ENCODE assay signal across 21 cellular contexts in the genomic region with DNA sequence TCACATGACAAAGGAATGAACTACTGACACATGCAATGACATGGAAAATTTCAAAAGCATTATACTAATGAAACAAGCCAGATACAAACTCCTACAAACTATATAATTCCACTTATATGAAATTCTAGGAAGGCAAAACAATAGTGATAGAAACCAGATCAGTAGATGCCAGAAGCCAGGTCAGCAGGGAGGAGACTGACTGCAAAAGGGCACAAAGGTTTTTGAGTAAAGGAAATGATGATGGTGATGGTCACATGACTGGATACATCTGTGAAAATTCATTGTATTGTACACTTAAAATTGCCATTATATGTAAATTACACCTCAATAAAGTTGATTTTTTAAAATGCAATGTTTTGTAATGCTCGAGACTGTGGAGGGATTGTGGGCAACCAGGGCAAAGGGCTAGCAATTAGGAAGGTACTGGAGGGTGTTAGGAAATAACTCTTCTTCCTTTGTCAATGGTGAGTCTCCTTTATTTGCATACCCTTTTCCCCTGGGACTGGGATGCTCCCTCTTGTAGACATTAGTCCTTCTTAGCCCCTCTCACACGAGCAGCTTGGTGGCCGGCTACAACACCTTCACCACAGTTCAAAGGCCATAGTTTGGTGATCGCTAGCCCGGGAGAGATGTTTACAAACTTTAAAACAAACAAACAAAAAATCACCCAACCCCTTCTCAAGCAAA. TPM values are rescaled to one million over a fixed set of nuclear protein-coding genes. Genes with fewer than 3 reads are reported as not detected.
"Had no signal": no experiment of that assay in that cellular context is flagged by ENCODE, and none has a peak within 500 bp of the region (broad histone marks: within the 10 kb centered on the region; RNA-seq: fewer than 3 reads in every experiment).

No MANE protein-coding gene starts in this region.

- H3K9ac ChIP-seq: neural progenitor cell had no signal

- H3K27ac ChIP-seq: dorsolateral prefrontal cortex, gastrocnemius medialis, heart left ventricle, neural progenitor cell, prostate gland, right atrium auricular region, tibial nerve, vagina had no signal

- H2AFZ ChIP-seq: neural progenitor cell had no signal

- H3K36me3 Mint-ChIP-seq: memory B cell had no signal

- ATAC-seq: activated CD8-positive, alpha-beta T cell treated with anti-CD3 and anti-CD28 coated beads, Interleukin-2, amount 10 ng/mL, durations not matched to agents 7 days and 5 days; gastrocnemius medialis; heart left ventricle; left ventricle myocardium superior; naive thymus-derived CD4-positive, alpha-beta T cell had no signal

- H3K9me3 Mint-ChIP-seq: activated CD4-positive, alpha-beta T cell treated with anti-CD3 and anti-CD28 coated beads, Interleukin-2, amount 10 ng/mL, durations not matched to agents 24 days and 14 days; activated naive CD4-positive, alpha-beta T cell treated with anti-CD3 and anti-CD28 coated beads for 36 hours; activated T-cell treated with anti-CD3 and anti-CD28 coated beads, Interleukin-2, amount 50 U/mL, for 24 hours; memory B cell; stimulated activated naive CD8-positive, alpha-beta T cell treated with anti-CD3 and anti-CD28 coated beads, Interleukin-15, Interleukin-2, amounts not matched to agents 100 ng/mL and 50 ng/mL, for 24 hours had no signal

- DNase-seq: activated CD4-positive, alpha-beta T cell treated with anti-CD3 and anti-CD28 coated beads, Interleukin-2, amount 10 ng/mL, durations not matched to agents 24 days and 14 days; activated CD8-positive, alpha-beta T cell treated with anti-CD3 and anti-CD28 coated beads, Interleukin-2, amount 10 ng/mL, durations not matched to agents 7 days and 5 days; activated naive CD4-positive, alpha-beta T cell treated with anti-CD3 and anti-CD28 coated beads for 36 hours; activated T-cell treated with anti-CD3 and anti-CD28 coated beads, Interleukin-2, amount 50 U/mL, for 24 hours; anterior cingulate cortex; caudate nucleus; dorsolateral prefrontal cortex; erythroblast; gastrocnemius medialis; heart left ventricle; left ventricle myocardium superior; naive thymus-derived CD4-positive, alpha-beta T cell had no signal

- H3K36me3 ChIP-seq: gastrocnemius medialis, heart left ventricle, neural progenitor cell, prostate gland, right atrium auricular region, tibial nerve, vagina had no signal

- H3K27ac Mint-ChIP-seq: activated CD4-positive, alpha-beta T cell treated with anti-CD3 and anti-CD28 coated beads, Interleukin-2, amount 10 ng/mL, durations not matched to agents 24 days and 14 days; activated CD8-positive, alpha-beta T cell treated with anti-CD3 and anti-CD28 coated beads, Interleukin-2, amount 10 ng/mL, durations not matched to agents 7 days and 5 days; activated naive CD4-positive, alpha-beta T cell treated with anti-CD3 and anti-CD28 coated beads for 36 hours; activated T-cell treated with anti-CD3 and anti-CD28 coated beads, Interleukin-2, amount 50 U/mL, for 24 hours; brain; memory B cell; naive thymus-derived CD4-positive, alpha-beta T cell; neural progenitor cell; stimulated activated naive CD8-positive, alpha-beta T cell treated with anti-CD3 and anti-CD28 coated beads, Interleukin-15, Interleukin-2, amounts not matched to agents 100 ng/mL and 50 ng/mL, for 24 hours had no signal

- H3K4me2 ChIP-seq: neural progenitor cell had no signal

- H3K4me3 Mint-ChIP-seq: activated CD4-positive, alpha-beta T cell treated with anti-CD3 and anti-CD28 coated beads, Interleukin-2, amount 10 ng/mL, durations not matched to agents 24 days and 14 days; activated CD8-positive, alpha-beta T cell treated with anti-CD3 and anti-CD28 coated beads, Interleukin-2, amount 10 ng/mL, durations not matched to agents 7 days and 5 days; activated naive CD4-positive, alpha-beta T cell treated with anti-CD3 and anti-CD28 coated beads for 36 hours; activated T-cell treated with anti-CD3 and anti-CD28 coated beads, Interleukin-2, amount 50 U/mL, for 24 hours; brain; memory B cell; naive thymus-derived CD4-positive, alpha-beta T cell; neural progenitor cell; stimulated activated naive CD8-positive, alpha-beta T cell treated with anti-CD3 and anti-CD28 coated beads, Interleukin-15, Interleukin-2, amounts not matched to agents 100 ng/mL and 50 ng/mL, for 24 hours had no signal

- H3K27me3 ChIP-seq: dorsolateral prefrontal cortex, gastrocnemius medialis, right atrium auricular region, tibial nerve, vagina had no signal

- H3K4me3 ChIP-seq: dorsolateral prefrontal cortex, gastrocnemius medialis, heart left ventricle, neural progenitor cell, prostate gland, right atrium auricular region, tibial nerve, vagina had no signal

- H3K9me3 ChIP-seq: gastrocnemius medialis, prostate gland, right atrium auricular region, vagina had no signal

RNA-seq across cellular contexts. Expression of a gene that starts 11.2 kb away (rescaled TPM):
- total RNA-seq: skeletal muscle tissue, vagina had no signal
